11 cellular contexts compared by ENCODE assay signal in the genomic region with DNA sequence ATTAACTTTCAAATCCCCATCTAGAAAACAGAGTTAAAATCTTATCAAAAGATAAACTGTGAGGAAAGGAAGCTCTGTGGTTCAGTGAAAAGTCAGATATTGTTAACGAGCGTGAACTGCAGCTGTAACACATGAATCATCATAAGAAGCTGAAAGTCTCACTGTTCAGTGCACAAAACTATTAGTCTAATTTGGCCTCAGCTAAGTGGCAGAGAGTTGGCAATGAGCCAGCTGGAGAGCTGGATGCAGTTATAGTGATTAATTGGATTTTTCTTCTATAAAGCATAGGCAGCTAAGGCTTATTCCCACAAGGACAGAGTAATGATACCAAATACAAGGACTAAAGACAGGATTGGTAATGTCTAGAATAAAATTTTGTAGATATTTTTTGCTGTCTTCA.
A peak's percentile ranks its signal among the peaks of the same experiment; 100 is the strongest.
DNase-seq lines count a peak whose midpoint lies in the region; ATAC-seq and TF ChIP-seq lines count a peak whose summit lies in the region.
"Had no signal": no experiment of that assay in that cellular context is flagged by ENCODE, and none has a peak within 500 bp of the region (broad histone marks: within the 10 kb centered on the region; RNA-seq: fewer than 3 reads in every experiment).

No MANE protein-coding gene starts in this region.

- POLR2A ChIA-PET in activated CD8-positive, alpha-beta T cell treated with anti-CD3 and anti-CD28 coated beads for 36 hours (lab: Charles Lee) = no interaction called here

- no peaks in the 10 kb centered on the region; the same call in 1 of the 2 replicates for H3K27me3 Mint-ChIP-seq in HFFc6 (ENCODE audit: insufficient read depth)
- H3K27me3 Mint-ChIP-seq in activated CD8-positive, alpha-beta T cell treated with anti-CD3 and anti-CD28 coated beads for 36 hours = no peaks in the 10 kb centered on the region
- H3K27me3 Mint-ChIP-seq: memory B cell had no signal

- no peak overlapping the region for H3K27ac Mint-ChIP-seq in HFFc6
- no peak overlapping the region for H3K27ac Mint-ChIP-seq in activated CD8-positive, alpha-beta T cell treated with anti-CD3 and anti-CD28 coated beads for 36 hours
- H3K27ac Mint-ChIP-seq: activated B cell treated with CpG ODN at 0.5 μM for 24 hours, memory B cell had no signal

- H3K27ac ChIP-seq in epithelial cell of prostate (no peak overlapping the region), sigmoid colon (no peak overlapping the region)
- H3K27ac ChIP-seq: suprapubic skin had no signal

- ATAC-seq in HG02763 (IDR thresholded peaks at IDR 0.05; ENCODE audit: unreplicated experiment) (no peak), GM21737 (IDR thresholded peaks at IDR 0.05; ENCODE audit: unreplicated experiment) (no peak)
- ATAC-seq in activated CD8-positive, alpha-beta T cell treated with anti-CD3 and anti-CD28 coated beads for 36 hours = no peak

- peaks cover 24% of the 10 kb centered on the region for H3K9me3 Mint-ChIP-seq in HFFc6
- H3K9me3 Mint-ChIP-seq in activated CD8-positive, alpha-beta T cell treated with anti-CD3 and anti-CD28 coated beads for 36 hours = peaks cover 2% of the 10 kb centered on the region
- H3K9me3 Mint-ChIP-seq: activated B cell treated with CpG ODN at 0.5 μM for 24 hours, memory B cell had no signal

- no peak for TF ChIP-seq POLR2A in sigmoid colon (IDR thresholded peaks at IDR 0.05)

- DNase-seq in NCI-H82 treated with DMSO at 0.1 percent for 48 hours (lab: John Stamatoyannopoulos, UW; ENCODE audit: unreplicated experiment) (peak; percentile 97), epithelial cell of prostate (ENCODE audit: low read depth, low spot score) (peak; percentile 44), sigmoid colon (peak; percentile 68), HFFc6 (no peak)
- DNase-seq in activated CD8-positive, alpha-beta T cell treated with anti-CD3 and anti-CD28 coated beads for 36 hours = no peak
- DNase-seq: activated B cell treated with CpG ODN at 0.5 μM for 24 hours had no signal

- TF ChIP-seq CTCF in sigmoid colon (IDR thresholded peaks at IDR 0.05) (no peak), HFFc6 (IDR thresholded peaks at IDR 0.05) (no peak)
- no peak for TF ChIP-seq CTCF in activated CD8-positive, alpha-beta T cell treated with anti-CD3 and anti-CD28 coated beads for 36 hours (IDR thresholded peaks at IDR 0.05)

- H3K4me3 Mint-ChIP-seq in HFFc6 = no peak overlapping the region
- no peak overlapping the region for H3K4me3 Mint-ChIP-seq in activated CD8-positive, alpha-beta T cell treated with anti-CD3 and anti-CD28 coated beads for 36 hours
- H3K4me3 Mint-ChIP-seq: activated B cell treated with CpG ODN at 0.5 μM for 24 hours, memory B cell had no signal

- H3K36me3 Mint-ChIP-seq in HFFc6 (ENCODE audit: low read depth) = no peaks in the 10 kb centered on the region
- H3K36me3 Mint-ChIP-seq in activated CD8-positive, alpha-beta T cell treated with anti-CD3 and anti-CD28 coated beads for 36 hours (ENCODE audit: low read depth) = no peaks in the 10 kb centered on the region
- H3K36me3 Mint-ChIP-seq: memory B cell had no signal

- peaks cover 0 to 9% (median 4%) of the 10 kb centered on the region in 4 donors for H3K4me1 ChIP-seq in sigmoid colon
- H3K4me1 ChIP-seq: suprapubic skin had no signal

- H3K27me3 ChIP-seq in sigmoid colon = no peaks in the 10 kb centered on the region
- H3K27me3 ChIP-seq: suprapubic skin had no signal

- 24 to 60% methylated on average over 2 of the region's 2 CpGs for WGBS in sigmoid colon, 2 donors

- intact Hi-C loops in sigmoid colon (cut with DNase I) = no loop called here
- intact Hi-C loops in activated CD8-positive, alpha-beta T cell treated with anti-CD3 and anti-CD28 coated beads for 36 hours (cut with micrococcal nuclease) = no loop called here

- H3K4me1 Mint-ChIP-seq in HFFc6 (ENCODE audit: low read depth) = no peaks in the 10 kb centered on the region
- no peaks in the 10 kb centered on the region for H3K4me1 Mint-ChIP-seq in activated CD8-positive, alpha-beta T cell treated with anti-CD3 and anti-CD28 coated beads for 36 hours (ENCODE audit: low read depth)
- H3K4me1 Mint-ChIP-seq: activated B cell treated with CpG ODN at 0.5 μM for 24 hours, memory B cell had no signal

- H3K9me3 ChIP-seq in sigmoid colon = no peaks in the 10 kb centered on the region
- H3K9me3 ChIP-seq: suprapubic skin had no signal

- H3K4me3 ChIP-seq in sigmoid colon = no peak overlapping the region
- H3K4me3 ChIP-seq: suprapubic skin had no signal

- H3K36me3 ChIP-seq in sigmoid colon = no peaks in the 10 kb centered on the region
- H3K36me3 ChIP-seq: suprapubic skin had no signal

- TF ChIP-seq RAD21 in Ishikawa (IDR thresholded peaks at IDR 0.05; ENCODE audit: low read depth) = no peak

- CTCF ChIA-PET in activated CD8-positive, alpha-beta T cell treated with anti-CD3 and anti-CD28 coated beads for 36 hours (lab: Charles Lee) = no interaction called here

- TF ChIP-seq EP300 in Ishikawa (IDR thresholded peaks at IDR 0.05; ENCODE audit: borderline replicate concordance) (peak; percentile 82), sigmoid colon (IDR thresholded peaks at IDR 0.05) (no peak)

TF ChIP-seq in Ishikawa, 13 proteins besides CTCF, POLR2A, EP300 and RAD21:
- TF ChIP-seq, protein P1, sequence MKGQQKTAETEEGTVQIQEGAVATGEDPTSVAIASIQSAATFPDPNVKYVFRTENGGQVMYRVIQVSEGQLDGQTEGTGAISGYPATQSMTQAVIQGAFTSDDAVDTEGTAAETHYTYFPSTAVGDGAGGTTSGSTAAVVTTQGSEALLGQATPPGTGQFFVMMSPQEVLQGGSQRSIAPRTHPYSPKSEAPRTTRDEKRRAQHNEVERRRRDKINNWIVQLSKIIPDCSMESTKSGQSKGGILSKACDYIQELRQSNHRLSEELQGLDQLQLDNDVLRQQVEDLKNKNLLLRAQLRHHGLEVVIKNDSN (IDR thresholded peaks at IDR 0.05) = no peak
- TF ChIP-seq ZBTB7A (IDR thresholded peaks at IDR 0.05; ENCODE audit: low read depth) (no peak), TEAD4 (IDR thresholded peaks at IDR 0.05) (peak; percentile 50; the same call in 1 of the 2 replicates), CREB1 (IDR thresholded peaks at IDR 0.05; ENCODE audit: low read depth) (no peak), NFIC (IDR thresholded peaks at IDR 0.05) (peak; percentile 99), TCF12 (IDR thresholded peaks at IDR 0.05; ENCODE audit: low read depth) (peak; percentile 97), YY1 (IDR thresholded peaks at IDR 0.05; ENCODE audit: low read depth) (no peak), CEBPB (IDR thresholded peaks at IDR 0.05) (no peak), TAF1 (IDR thresholded peaks at IDR 0.05; ENCODE audit: low read depth) (no peak), FOXM1 (IDR thresholded peaks at IDR 0.05; ENCODE audit: borderline replicate concordance, low read depth) (peak; percentile 65; the same call in 1 of the 2 replicates), EGR1 (IDR thresholded peaks at IDR 0.05) (no peak)
- TF ChIP-seq, protein P2, sequence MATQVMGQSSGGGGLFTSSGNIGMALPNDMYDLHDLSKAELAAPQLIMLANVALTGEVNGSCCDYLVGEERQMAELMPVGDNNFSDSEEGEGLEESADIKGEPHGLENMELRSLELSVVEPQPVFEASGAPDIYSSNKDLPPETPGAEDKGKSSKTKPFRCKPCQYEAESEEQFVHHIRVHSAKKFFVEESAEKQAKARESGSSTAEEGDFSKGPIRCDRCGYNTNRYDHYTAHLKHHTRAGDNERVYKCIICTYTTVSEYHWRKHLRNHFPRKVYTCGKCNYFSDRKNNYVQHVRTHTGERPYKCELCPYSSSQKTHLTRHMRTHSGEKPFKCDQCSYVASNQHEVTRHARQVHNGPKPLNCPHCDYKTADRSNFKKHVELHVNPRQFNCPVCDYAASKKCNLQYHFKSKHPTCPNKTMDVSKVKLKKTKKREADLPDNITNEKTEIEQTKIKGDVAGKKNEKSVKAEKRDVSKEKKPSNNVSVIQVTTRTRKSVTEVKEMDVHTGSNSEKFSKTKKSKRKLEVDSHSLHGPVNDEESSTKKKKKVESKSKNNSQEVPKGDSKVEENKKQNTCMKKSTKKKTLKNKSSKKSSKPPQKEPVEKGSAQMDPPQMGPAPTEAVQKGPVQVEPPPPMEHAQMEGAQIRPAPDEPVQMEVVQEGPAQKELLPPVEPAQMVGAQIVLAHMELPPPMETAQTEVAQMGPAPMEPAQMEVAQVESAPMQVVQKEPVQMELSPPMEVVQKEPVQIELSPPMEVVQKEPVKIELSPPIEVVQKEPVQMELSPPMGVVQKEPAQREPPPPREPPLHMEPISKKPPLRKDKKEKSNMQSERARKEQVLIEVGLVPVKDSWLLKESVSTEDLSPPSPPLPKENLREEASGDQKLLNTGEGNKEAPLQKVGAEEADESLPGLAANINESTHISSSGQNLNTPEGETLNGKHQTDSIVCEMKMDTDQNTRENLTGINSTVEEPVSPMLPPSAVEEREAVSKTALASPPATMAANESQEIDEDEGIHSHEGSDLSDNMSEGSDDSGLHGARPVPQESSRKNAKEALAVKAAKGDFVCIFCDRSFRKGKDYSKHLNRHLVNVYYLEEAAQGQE (IDR thresholded peaks at IDR 0.05; ENCODE audit: low read depth) = no peak
- TF ChIP-seq, protein P3, sequence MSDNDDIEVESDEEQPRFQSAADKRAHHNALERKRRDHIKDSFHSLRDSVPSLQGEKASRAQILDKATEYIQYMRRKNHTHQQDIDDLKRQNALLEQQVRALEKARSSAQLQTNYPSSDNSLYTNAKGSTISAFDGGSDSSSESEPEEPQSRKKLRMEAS (IDR thresholded peaks at IDR 0.05) = 0 out of 2 replicates have a peak, but pooled peaks have one; percentile 9

Comparison
In these comparisons a context has a peak if more than half of its experiments do, and no peak if none do; other contexts are left out.
1. DNase-seq: peak in NCI-H82 treated with DMSO at 0.1 percent for 48 hours (single experiment), epithelial cell of prostate (single experiment) and sigmoid colon (single experiment); none in HFFc6 (single experiment) and activated CD8-positive, alpha-beta T cell treated with anti-CD3 and anti-CD28 coated beads for 36 hours (single experiment).